ENCODE assay signal across 1 cellular context in the genomic region with DNA sequence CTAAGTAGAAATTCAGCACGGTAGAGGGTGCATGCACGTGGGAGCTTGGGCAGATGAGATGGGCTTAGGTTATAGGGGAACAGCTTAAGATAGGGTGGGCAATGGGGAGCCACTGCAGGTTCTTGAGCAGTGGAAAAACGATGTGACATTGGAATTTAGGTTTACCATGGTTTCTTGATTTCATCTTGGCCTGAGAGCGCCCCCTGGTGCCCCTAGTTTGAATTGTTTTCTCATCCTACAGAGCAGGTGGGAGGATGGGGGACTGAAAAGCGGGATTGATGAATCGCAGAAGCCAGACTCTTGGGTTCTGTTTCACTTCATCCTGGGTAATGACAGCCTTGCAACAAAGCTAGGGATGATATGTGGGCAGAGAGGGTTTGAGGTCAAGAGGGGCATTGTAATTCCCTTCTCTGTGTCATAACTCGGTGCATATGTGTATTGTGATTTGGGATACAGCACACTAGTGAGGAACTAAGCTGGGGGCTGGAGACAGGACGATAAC.
TF ChIP-seq lines count a peak whose summit lies in the region.

No MANE protein-coding gene starts in this region.

TF ChIP-seq in HEK293, 187 proteins besides CTCF, POLR2A, EP300 and RAD21 (continued from another document):
- TF ChIP-seq, protein P1, sequence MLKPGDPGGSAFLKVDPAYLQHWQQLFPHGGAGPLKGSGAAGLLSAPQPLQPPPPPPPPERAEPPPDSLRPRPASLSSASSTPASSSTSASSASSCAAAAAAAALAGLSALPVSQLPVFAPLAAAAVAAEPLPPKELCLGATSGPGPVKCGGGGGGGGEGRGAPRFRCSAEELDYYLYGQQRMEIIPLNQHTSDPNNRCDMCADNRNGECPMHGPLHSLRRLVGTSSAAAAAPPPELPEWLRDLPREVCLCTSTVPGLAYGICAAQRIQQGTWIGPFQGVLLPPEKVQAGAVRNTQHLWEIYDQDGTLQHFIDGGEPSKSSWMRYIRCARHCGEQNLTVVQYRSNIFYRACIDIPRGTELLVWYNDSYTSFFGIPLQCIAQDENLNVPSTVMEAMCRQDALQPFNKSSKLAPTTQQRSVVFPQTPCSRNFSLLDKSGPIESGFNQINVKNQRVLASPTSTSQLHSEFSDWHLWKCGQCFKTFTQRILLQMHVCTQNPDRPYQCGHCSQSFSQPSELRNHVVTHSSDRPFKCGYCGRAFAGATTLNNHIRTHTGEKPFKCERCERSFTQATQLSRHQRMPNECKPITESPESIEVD (tag by site-specific recombination; IDR thresholded peaks at IDR 0.05), result no peak
- TF ChIP-seq ZFP37 (tag by site-specific recombination; IDR thresholded peaks at IDR 0.05), result no peak
- peak; percentile 39; the same call in 1 of the 2 replicates for TF ChIP-seq SP7 (tag by site-specific recombination; IDR thresholded peaks at IDR 0.05)
- peak; percentile 64 for TF ChIP-seq ZNF654 (tag by site-specific recombination; IDR thresholded peaks at IDR 0.05; ENCODE audit: low read depth)
- TF ChIP-seq, protein P2, sequence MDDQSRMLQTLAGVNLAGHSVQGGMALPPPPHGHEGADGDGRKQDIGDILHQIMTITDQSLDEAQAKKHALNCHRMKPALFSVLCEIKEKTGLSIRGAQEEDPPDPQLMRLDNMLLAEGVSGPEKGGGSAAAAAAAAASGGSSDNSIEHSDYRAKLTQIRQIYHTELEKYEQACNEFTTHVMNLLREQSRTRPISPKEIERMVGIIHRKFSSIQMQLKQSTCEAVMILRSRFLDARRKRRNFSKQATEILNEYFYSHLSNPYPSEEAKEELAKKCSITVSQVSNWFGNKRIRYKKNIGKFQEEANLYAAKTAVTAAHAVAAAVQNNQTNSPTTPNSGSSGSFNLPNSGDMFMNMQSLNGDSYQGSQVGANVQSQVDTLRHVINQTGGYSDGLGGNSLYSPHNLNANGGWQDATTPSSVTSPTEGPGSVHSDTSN (CRISPR knock-in tag; IDR thresholded peaks at IDR 0.05), result no peak
- no peak for TF ChIP-seq OVOL3 (tag by site-specific recombination; IDR thresholded peaks at IDR 0.05)
- no peak for TF ChIP-seq ZNF23 (tag by site-specific recombination; IDR thresholded peaks at IDR 0.05; ENCODE audit: borderline replicate concordance)
- peak; percentile 17; the same call in 1 of the 2 replicates for TF ChIP-seq TRIM28 (IDR thresholded peaks at IDR 0.05; ENCODE audit: borderline replicate concordance, low read length)
- TF ChIP-seq ZSCAN30 (tag by site-specific recombination; IDR thresholded peaks at IDR 0.05), result peak; percentile 29; the same call in 1 of the 2 replicates
- TF ChIP-seq SALL2 (tag by site-specific recombination; IDR thresholded peaks at IDR 0.05; ENCODE audit: borderline replicate concordance), result no peak
- TF ChIP-seq GLIS1 (tag by site-specific recombination; IDR thresholded peaks at IDR 0.05), result no peak
- no peak for TF ChIP-seq ZNF292 (tag by site-specific recombination; IDR thresholded peaks at IDR 0.05; ENCODE audit: borderline replicate concordance, low read depth)
- no peak for TF ChIP-seq ZNF785 (tag by site-specific recombination; IDR thresholded peaks at IDR 0.05)
- no peak for TF ChIP-seq ZNF585B (tag by site-specific recombination; IDR thresholded peaks at IDR 0.05)
- no peak for TF ChIP-seq ZNF837 (tag by site-specific recombination; IDR thresholded peaks at IDR 0.05)
- peak; percentile 55 for TF ChIP-seq EGR2 (tag by site-specific recombination; IDR thresholded peaks at IDR 0.05; ENCODE audit: low read depth)
- TF ChIP-seq ZFP3 (tag by site-specific recombination; IDR thresholded peaks at IDR 0.05; ENCODE audit: low read depth), result no peak
- TF ChIP-seq ZNF266 (tag by site-specific recombination; IDR thresholded peaks at IDR 0.05; ENCODE audit: low read depth), result no peak
- TF ChIP-seq, protein P3, sequence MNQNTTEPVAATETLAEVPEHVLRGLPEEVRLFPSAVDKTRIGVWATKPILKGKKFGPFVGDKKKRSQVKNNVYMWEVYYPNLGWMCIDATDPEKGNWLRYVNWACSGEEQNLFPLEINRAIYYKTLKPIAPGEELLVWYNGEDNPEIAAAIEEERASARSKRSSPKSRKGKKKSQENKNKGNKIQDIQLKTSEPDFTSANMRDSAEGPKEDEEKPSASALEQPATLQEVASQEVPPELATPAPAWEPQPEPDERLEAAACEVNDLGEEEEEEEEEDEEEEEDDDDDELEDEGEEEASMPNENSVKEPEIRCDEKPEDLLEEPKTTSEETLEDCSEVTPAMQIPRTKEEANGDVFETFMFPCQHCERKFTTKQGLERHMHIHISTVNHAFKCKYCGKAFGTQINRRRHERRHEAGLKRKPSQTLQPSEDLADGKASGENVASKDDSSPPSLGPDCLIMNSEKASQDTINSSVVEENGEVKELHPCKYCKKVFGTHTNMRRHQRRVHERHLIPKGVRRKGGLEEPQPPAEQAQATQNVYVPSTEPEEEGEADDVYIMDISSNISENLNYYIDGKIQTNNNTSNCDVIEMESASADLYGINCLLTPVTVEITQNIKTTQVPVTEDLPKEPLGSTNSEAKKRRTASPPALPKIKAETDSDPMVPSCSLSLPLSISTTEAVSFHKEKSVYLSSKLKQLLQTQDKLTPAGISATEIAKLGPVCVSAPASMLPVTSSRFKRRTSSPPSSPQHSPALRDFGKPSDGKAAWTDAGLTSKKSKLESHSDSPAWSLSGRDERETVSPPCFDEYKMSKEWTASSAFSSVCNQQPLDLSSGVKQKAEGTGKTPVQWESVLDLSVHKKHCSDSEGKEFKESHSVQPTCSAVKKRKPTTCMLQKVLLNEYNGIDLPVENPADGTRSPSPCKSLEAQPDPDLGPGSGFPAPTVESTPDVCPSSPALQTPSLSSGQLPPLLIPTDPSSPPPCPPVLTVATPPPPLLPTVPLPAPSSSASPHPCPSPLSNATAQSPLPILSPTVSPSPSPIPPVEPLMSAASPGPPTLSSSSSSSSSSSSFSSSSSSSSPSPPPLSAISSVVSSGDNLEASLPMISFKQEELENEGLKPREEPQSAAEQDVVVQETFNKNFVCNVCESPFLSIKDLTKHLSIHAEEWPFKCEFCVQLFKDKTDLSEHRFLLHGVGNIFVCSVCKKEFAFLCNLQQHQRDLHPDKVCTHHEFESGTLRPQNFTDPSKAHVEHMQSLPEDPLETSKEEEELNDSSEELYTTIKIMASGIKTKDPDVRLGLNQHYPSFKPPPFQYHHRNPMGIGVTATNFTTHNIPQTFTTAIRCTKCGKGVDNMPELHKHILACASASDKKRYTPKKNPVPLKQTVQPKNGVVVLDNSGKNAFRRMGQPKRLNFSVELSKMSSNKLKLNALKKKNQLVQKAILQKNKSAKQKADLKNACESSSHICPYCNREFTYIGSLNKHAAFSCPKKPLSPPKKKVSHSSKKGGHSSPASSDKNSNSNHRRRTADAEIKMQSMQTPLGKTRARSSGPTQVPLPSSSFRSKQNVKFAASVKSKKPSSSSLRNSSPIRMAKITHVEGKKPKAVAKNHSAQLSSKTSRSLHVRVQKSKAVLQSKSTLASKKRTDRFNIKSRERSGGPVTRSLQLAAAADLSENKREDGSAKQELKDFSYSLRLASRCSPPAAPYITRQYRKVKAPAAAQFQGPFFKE (tag by site-specific recombination; IDR thresholded peaks at IDR 0.05; ENCODE audit: borderline replicate concordance), result no peak
- no peak for TF ChIP-seq ZNF768 (tag by site-specific recombination; IDR thresholded peaks at IDR 0.05)
- no peak for TF ChIP-seq ZNF623 (tag by site-specific recombination; IDR thresholded peaks at IDR 0.05)
- TF ChIP-seq KLF8 (tag by site-specific recombination; IDR thresholded peaks at IDR 0.05), result 0 out of 2 replicates have a peak, but pooled peaks have one; percentile 40
- TF ChIP-seq, protein P4, sequence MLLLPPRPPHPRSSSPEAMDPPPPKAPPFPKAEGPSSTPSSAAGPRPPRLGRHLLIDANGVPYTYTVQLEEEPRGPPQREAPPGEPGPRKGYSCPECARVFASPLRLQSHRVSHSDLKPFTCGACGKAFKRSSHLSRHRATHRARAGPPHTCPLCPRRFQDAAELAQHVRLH (tag by site-specific recombination; IDR thresholded peaks at IDR 0.05), result peak; percentile 93
- TF ChIP-seq, protein P5, sequence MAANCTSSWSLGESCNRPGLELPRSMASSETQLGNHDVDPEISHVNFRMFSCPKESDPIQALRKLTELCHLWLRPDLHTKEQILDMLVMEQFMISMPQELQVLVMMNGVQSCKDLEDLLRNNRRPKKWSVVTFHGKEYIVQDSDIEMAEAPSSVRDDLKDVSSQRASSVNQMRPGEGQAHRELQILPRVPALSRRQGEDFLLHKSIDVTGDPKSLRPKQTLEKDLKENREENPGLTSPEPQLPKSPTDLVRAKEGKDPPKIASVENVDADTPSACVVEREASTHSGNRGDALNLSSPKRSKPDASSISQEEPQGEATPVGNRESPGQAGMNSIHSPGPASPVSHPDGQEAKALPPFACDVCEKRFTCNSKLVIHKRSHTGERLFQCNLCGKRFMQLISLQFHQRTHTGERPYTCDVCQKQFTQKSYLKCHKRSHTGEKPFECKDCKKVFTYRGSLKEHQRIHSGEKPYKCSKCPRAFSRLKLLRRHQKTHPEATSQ (tag by site-specific recombination; IDR thresholded peaks at IDR 0.05), result no peak
